In genomic region chr10:88582411-88582805, GRCh38 we compare ENCODE assay signal across 9 cellular contexts. TPM values are rescaled to one million over a fixed set of nuclear protein-coding genes. Genes with fewer than 3 reads are reported as not detected.
DNase-seq lines count a peak whose midpoint lies in the region; ATAC-seq and TF ChIP-seq lines count a peak whose summit lies in the region.
"Had no signal": no experiment of that assay in that cellular context is flagged by ENCODE, and none has a peak within 500 bp of the region (broad histone marks: within the 10 kb centered on the region; RNA-seq: fewer than 3 reads in every experiment).

No MANE protein-coding gene starts in this region.

- no peaks in the 10 kb centered on the region for H3K36me3 Mint-ChIP-seq in activated T-cell treated with anti-CD3 and anti-CD28 coated beads, Interleukin-2, amount 50 U/mL, for 72 hours (ENCODE audit: insufficient read depth in 2 of 2)
- H3K36me3 Mint-ChIP-seq in brain (no peaks in the 10 kb centered on the region), memory B cell (peaks cover 4% of the 10 kb centered on the region)

- TF ChIP-seq CTCF in brain (conservative IDR thresholded peaks at IDR 0.05) = no peak
- no peak for TF ChIP-seq CTCF in thyroid gland (IDR thresholded peaks at IDR 0.05)

- H3K4me3 ChIP-seq in thyroid gland (replicated peaks in 1 of 3) = peak overlapping the region in 2 of 3 donors; percentile 49 to 57

- no peak for TF ChIP-seq POLR2A in thyroid gland (IDR thresholded peaks at IDR 0.05)

- H3K9me3 Mint-ChIP-seq in activated T-cell treated with anti-CD3 and anti-CD28 coated beads, Interleukin-2, amount 50 U/mL, for 72 hours = no peaks in the 10 kb centered on the region
- H3K9me3 Mint-ChIP-seq in brain (peaks cover 3 to 9% (median 5%) of the 10 kb centered on the region in 5 experiments), memory B cell (no peaks in the 10 kb centered on the region)

- intact Hi-C loops in thyroid gland (cut with DNase I) = no loop called here

- no peak for ATAC-seq in activated T-cell treated with anti-CD3 and anti-CD28 coated beads, Interleukin-2, amount 50 U/mL, for 72 hours (replicated peaks in 1 of 2)
- no peak for ATAC-seq in memory B cell (ENCODE audit: low read depth)

- H3K9me3 ChIP-seq in thyroid gland = no peaks in the 10 kb centered on the region

- H3K27me3 ChIP-seq in thyroid gland = no peaks in the 10 kb centered on the region

- 4 to 7% methylated on average over 4 of the region's 4 CpGs for WGBS in thyroid gland, 2 donors

- H3K4me1 Mint-ChIP-seq in activated T-cell treated with anti-CD3 and anti-CD28 coated beads, Interleukin-2, amount 50 U/mL, for 72 hours (ENCODE audit: low read depth) = peaks cover 13% of the 10 kb centered on the region
- peaks cover 4% of the 10 kb centered on the region for H3K4me1 Mint-ChIP-seq in brain
- H3K4me1 Mint-ChIP-seq in memory B cell = peaks cover 5% of the 10 kb centered on the region

- H3K36me3 ChIP-seq in thyroid gland = no peaks in the 10 kb centered on the region

- peaks cover 13% of the 10 kb centered on the region for H3K27me3 Mint-ChIP-seq in activated T-cell treated with anti-CD3 and anti-CD28 coated beads, Interleukin-2, amount 50 U/mL, for 72 hours (ENCODE audit: low read depth)
- H3K27me3 Mint-ChIP-seq in brain = peaks cover 4% of the 10 kb centered on the region
- no peaks in the 10 kb centered on the region for H3K27me3 Mint-ChIP-seq in memory B cell

- H3K27ac Mint-ChIP-seq in activated T-cell treated with anti-CD3 and anti-CD28 coated beads, Interleukin-2, amount 50 U/mL, for 72 hours = peak overlapping the region; percentile 82
- peak overlapping the region in 2 of 5 experiments; percentile 23 to 33 for H3K27ac Mint-ChIP-seq in brain
- H3K27ac Mint-ChIP-seq in memory B cell = peak overlapping the region; percentile 94

- H3K4me1 ChIP-seq in thyroid gland = peaks cover 0 to 3% of the 10 kb centered on the region in 2 donors

- H3K27ac ChIP-seq in thyroid gland = peak overlapping the region; percentile 94 to 97 (median 96)
- H3K27ac ChIP-seq: C4-2B had no signal

- DNase-seq in activated T-cell treated with anti-CD3 and anti-CD28 coated beads, Interleukin-2, amount 50 U/mL, for 72 hours = no peak
- DNase-seq in activated T-cell treated with anti-CD3 and anti-CD28 coated beads for 4 hours = no peak
- DNase-seq in memory B cell (ENCODE audit: low spot score in 2 of 2) = no peak
- no peak for DNase-seq in thyroid gland
- DNase-seq in central memory CD4-positive, alpha-beta T cell = no peak
- no peak for DNase-seq in globus pallidus (ENCODE audit: low spot score)
- DNase-seq in GM19240 (ENCODE audit: insufficient read length, low spot score) = no peak

- peak overlapping the region; percentile 76 to 92 for H3K4me3 Mint-ChIP-seq in activated T-cell treated with anti-CD3 and anti-CD28 coated beads, Interleukin-2, amount 50 U/mL, for 72 hours
- H3K4me3 Mint-ChIP-seq in brain (peak overlapping the region; percentile 47 to 89 (median 83)), memory B cell (peak overlapping the region; percentile 90)

RNA-seq across cellular contexts. Expression of gene RNLS, which starts 0.7 kb away (rescaled TPM):
- 1 to 10 TPM; 2.6 to 6.2 TPM for total RNA-seq in activated T-cell treated with anti-CD3 and anti-CD28 coated beads, Interleukin-2, amount 50 U/mL, for 72 hours
- polyA plus RNA-seq in brain (ENCODE audit: insufficient read depth, low read depth, low replicate concordance) = 1.3 TPM
- 10 to 100 TPM; 10.6 to 38.7 (median 28.2) TPM for total RNA-seq in thyroid gland

RNA-seq across cellular contexts. Expression of gene LIPJ, which starts 4.2 kb away (rescaled TPM):
- not detected for total RNA-seq in activated T-cell treated with anti-CD3 and anti-CD28 coated beads, Interleukin-2, amount 50 U/mL, for 72 hours
- polyA plus RNA-seq in brain (ENCODE audit: insufficient read depth, low read depth, low replicate concordance) = not detected
- total RNA-seq in thyroid gland = 1 to 10 TPM in 2 of 4 donors, under 1 TPM in 1, not detected in 1; 0.83 to 3.4 (median 2.3) TPM
